Comparison of ENCODE assay signal across 9 cellular contexts in the genomic region with DNA sequence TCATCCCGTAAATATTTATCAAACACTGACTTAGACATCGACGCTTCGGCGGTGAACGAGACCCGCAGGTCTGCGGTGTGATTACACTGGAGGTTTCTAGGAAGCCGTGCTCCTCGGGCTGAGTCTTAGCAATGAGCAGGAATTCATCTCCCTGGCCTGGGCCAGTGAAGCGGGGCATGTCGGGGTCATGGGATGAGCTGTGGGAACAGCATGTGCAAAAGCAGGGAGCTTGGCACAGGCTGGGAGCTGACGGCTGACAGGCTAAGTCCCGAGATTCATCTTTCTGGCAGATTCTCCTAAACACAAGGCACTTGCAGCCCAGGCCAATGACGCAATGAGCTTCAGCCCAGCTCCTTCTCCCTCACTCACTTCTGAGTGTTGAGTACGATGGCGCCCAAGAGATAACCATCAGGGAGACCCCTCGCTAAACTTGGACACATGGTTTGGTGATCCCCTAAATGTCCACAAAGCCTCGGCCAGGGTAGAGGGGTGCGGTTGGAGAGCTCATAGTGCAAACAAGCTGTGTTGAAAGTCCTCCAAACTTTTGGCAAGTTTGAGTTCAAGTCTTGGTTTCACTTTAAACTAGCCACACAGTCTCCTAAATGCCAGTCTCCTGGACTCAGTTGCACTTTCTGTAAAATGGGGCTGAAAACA.
DNase-seq lines count a peak whose midpoint lies in the region; ATAC-seq and TF ChIP-seq lines count a peak whose summit lies in the region.
"Had no signal": no experiment of that assay in that cellular context is flagged by ENCODE, and none has a peak within 500 bp of the region (broad histone marks: within the 10 kb centered on the region; RNA-seq: fewer than 3 reads in every experiment).

No MANE protein-coding gene starts in this region.

- H3K36me3 ChIP-seq in parathyroid adenoma (ENCODE audit: control insufficient read depth, insufficient read depth, low read length) = no peaks in the 10 kb centered on the region

- H3K27ac ChIP-seq in parathyroid adenoma = peak overlapping the region; percentile 64

- H2AFZ ChIP-seq in parathyroid adenoma = no peak overlapping the region

- peak overlapping the region; percentile 3; the same call in 1 of the 2 replicates for H3K4me3 ChIP-seq in AG09309 (ENCODE audit: control insufficient read depth, low read depth, low read length)
- H3K4me3 ChIP-seq in parathyroid adenoma (ENCODE audit: low read depth, low read length) = no peak overlapping the region

- ATAC-seq in GM21360 (IDR thresholded peaks at IDR 0.05; ENCODE audit: unreplicated experiment) = no peak

- no peaks in the 10 kb centered on the region for H3K9me3 ChIP-seq in parathyroid adenoma (ENCODE audit: control insufficient read depth, low read length)

- DNase-seq in AG09309 (ENCODE audit: low read depth) (peak; percentile 95), T1000 (lab: John Stamatoyannopoulos, UW) (peak; percentile 39), glomerular visceral epithelial cell (ENCODE audit: extremely low spot score) (peak; percentile 94), NCI-H524 treated with DMSO at 0.1 percent for 48 hours (lab: John Stamatoyannopoulos, UW) (no peak), SHP77 treated with DMSO at 0.1 percent for 48 hours (lab: John Stamatoyannopoulos, UW) (no peak), erythroblast (lab: John Stamatoyannopoulos, UW) (no peak)
- DNase-seq: anterior cingulate cortex had no signal

- no peak for TF ChIP-seq CTCF in AG09309 (IDR thresholded peaks at IDR 0.05; ENCODE audit: control insufficient read depth, insufficient read depth, low read depth, low read length, missing control alignments)
- TF ChIP-seq CTCF in parathyroid adenoma (IDR thresholded peaks at IDR 0.05) = no peak

- no peaks in the 10 kb centered on the region for H3K4me1 ChIP-seq in parathyroid adenoma

- no peaks in the 10 kb centered on the region for H3K79me2 ChIP-seq in parathyroid adenoma

- no peak overlapping the region for H3K9ac ChIP-seq in parathyroid adenoma

- no peaks in the 10 kb centered on the region for H3K27me3 ChIP-seq in parathyroid adenoma (ENCODE audit: control insufficient read depth, insufficient read depth, low read length)

- H3K4me2 ChIP-seq in parathyroid adenoma (ENCODE audit: low read length) = no peak overlapping the region

- TF ChIP-seq POLR2A in erythroblast (IDR thresholded peaks at IDR 0.05; ENCODE audit: low read length) = no peak

Comparison
In these comparisons a context has a peak if more than half of its experiments do, and no peak if none do; other contexts are left out.
1. DNase-seq: peak in AG09309 (single experiment), T1000 (single experiment) and glomerular visceral epithelial cell (single experiment); none in NCI-H524 treated with DMSO at 0.1 percent for 48 hours (single experiment), SHP77 treated with DMSO at 0.1 percent for 48 hours (single experiment) and erythroblast (0 of 2).